1 cellular context compared by ENCODE assay signal in the genomic region with DNA sequence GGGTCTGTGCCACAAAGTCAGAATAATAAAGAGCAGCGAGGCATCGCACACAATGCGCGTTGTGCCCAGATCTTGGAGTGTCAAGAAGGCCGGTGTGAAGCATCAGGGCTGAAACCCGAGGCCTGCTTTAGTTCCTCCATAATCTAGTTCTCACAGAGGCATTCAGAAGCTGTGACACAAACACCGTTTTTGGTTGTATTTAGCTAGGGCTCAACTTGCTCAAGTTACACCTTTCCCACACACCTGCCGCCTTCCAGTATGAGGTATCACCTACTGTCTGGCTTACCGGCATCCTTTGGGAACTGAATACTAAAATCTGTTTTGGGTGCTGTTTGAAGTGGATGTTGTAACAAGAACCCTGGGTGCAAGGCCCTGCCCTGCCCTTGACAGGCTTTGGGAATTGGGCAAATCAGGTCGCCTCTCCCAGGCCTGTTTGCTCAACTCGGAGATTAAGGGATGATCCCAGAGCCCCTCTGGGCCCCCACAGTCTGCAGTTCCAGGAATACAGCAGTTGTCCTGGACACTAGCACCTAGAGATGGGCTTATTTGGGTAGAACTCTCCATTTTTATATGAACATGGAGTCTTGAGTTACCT.
TF ChIP-seq lines count a peak whose summit lies in the region.

No MANE protein-coding gene starts in this region.

TF ChIP-seq in WTC11, 78 proteins besides CTCF, POLR2A, EP300 and RAD21 (continued from another document):
- TF ChIP-seq, protein P1, sequence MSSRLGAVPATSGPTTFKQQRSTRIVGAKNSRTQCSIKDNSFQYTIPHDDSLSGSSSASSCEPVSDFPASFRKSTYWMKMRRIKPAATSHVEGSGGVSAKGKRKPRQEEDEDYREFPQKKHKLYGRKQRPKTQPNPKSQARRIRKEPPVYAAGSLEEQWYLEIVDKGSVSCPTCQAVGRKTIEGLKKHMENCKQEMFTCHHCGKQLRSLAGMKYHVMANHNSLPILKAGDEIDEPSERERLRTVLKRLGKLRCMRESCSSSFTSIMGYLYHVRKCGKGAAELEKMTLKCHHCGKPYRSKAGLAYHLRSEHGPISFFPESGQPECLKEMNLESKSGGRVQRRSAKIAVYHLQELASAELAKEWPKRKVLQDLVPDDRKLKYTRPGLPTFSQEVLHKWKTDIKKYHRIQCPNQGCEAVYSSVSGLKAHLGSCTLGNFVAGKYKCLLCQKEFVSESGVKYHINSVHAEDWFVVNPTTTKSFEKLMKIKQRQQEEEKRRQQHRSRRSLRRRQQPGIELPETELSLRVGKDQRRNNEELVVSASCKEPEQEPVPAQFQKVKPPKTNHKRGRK (CRISPR knock-in tag; IDR thresholded peaks at IDR 0.05; ENCODE audit: borderline replicate concordance) = no peak
- TF ChIP-seq, protein P2, sequence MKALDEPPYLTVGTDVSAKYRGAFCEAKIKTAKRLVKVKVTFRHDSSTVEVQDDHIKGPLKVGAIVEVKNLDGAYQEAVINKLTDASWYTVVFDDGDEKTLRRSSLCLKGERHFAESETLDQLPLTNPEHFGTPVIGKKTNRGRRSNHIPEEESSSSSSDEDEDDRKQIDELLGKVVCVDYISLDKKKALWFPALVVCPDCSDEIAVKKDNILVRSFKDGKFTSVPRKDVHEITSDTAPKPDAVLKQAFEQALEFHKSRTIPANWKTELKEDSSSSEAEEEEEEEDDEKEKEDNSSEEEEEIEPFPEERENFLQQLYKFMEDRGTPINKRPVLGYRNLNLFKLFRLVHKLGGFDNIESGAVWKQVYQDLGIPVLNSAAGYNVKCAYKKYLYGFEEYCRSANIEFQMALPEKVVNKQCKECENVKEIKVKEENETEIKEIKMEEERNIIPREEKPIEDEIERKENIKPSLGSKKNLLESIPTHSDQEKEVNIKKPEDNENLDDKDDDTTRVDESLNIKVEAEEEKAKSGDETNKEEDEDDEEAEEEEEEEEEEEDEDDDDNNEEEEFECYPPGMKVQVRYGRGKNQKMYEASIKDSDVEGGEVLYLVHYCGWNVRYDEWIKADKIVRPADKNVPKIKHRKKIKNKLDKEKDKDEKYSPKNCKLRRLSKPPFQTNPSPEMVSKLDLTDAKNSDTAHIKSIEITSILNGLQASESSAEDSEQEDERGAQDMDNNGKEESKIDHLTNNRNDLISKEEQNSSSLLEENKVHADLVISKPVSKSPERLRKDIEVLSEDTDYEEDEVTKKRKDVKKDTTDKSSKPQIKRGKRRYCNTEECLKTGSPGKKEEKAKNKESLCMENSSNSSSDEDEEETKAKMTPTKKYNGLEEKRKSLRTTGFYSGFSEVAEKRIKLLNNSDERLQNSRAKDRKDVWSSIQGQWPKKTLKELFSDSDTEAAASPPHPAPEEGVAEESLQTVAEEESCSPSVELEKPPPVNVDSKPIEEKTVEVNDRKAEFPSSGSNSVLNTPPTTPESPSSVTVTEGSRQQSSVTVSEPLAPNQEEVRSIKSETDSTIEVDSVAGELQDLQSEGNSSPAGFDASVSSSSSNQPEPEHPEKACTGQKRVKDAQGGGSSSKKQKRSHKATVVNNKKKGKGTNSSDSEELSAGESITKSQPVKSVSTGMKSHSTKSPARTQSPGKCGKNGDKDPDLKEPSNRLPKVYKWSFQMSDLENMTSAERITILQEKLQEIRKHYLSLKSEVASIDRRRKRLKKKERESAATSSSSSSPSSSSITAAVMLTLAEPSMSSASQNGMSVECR (CRISPR knock-in tag; IDR thresholded peaks at IDR 0.05; ENCODE audit: borderline replicate concordance) = no peak
- no peak for TF ChIP-seq FOXP1 (CRISPR knock-in tag; IDR thresholded peaks at IDR 0.05; ENCODE audit: borderline replicate concordance)
- TF ChIP-seq, protein P3, sequence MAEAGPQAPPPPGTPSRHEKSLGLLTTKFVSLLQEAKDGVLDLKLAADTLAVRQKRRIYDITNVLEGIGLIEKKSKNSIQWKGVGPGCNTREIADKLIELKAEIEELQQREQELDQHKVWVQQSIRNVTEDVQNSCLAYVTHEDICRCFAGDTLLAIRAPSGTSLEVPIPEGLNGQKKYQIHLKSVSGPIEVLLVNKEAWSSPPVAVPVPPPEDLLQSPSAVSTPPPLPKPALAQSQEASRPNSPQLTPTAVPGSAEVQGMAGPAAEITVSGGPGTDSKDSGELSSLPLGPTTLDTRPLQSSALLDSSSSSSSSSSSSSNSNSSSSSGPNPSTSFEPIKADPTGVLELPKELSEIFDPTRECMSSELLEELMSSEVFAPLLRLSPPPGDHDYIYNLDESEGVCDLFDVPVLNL (CRISPR knock-in tag; IDR thresholded peaks at IDR 0.05; ENCODE audit: borderline replicate concordance, low read depth) = no peak
